Comparison of ENCODE assay signal across 9 cellular contexts in genomic region chrX:130082244-130083106, GRCh38. TPM values are rescaled to one million over a fixed set of nuclear protein-coding genes. Genes with fewer than 3 reads are reported as not detected.
DNase-seq lines count a peak whose midpoint lies in the region; ATAC-seq and TF ChIP-seq lines count a peak whose summit lies in the region.
"Had no signal": no experiment of that assay in that cellular context is flagged by ENCODE, and none has a peak within 500 bp of the region (broad histone marks: within the 10 kb centered on the region; RNA-seq: fewer than 3 reads in every experiment).

No MANE protein-coding gene starts in this region.

- POLR2A ChIA-PET in SK-N-SH (lab: Yijun Ruan, JAX) = no interaction called here

- peaks cover 32% of the 10 kb centered on the region for H3K4me1 Mint-ChIP-seq in chondrocyte (ENCODE audit: low read depth)

- H3K36me3 ChIP-seq in trophoblast cell (ENCODE audit: control insufficient read depth in 1 of 2, insufficient read depth in 2 of 2, low read length in 2 of 2) (peaks cover 4 to 6% of the 10 kb centered on the region in 2 experiments), SK-N-SH (replicated peaks in 1 of 2; ENCODE audit: control insufficient read depth in 1 of 2, insufficient read depth in 2 of 2, low read length in 1 of 2) (no peaks in the 10 kb centered on the region)
- H3K36me3 ChIP-seq: adrenal gland had no signal

- no CpG with 5 or more reads among the region's 28 CpGs for WGBS in trophoblast cell (ENCODE audit: extremely low coverage, insufficient coverage, insufficient read length)
- 55% methylated on average over 25 of the region's 28 CpGs for WGBS in SK-N-SH (ENCODE audit: low lambda C conversion rate)

- H3K9me2 ChIP-seq in SK-N-SH = no peaks in the 10 kb centered on the region

- H2BK120ac ChIP-seq in trophoblast cell (ENCODE audit: insufficient read depth, low read length, poor library complexity) = peak overlapping the region; percentile 56

- no peak overlapping the region for H3K4me3 Mint-ChIP-seq in chondrocyte (ENCODE audit: unreplicated experiment)

- CTCF ChIA-PET in SK-N-SH (lab: Yijun Ruan, JAX) = interaction anchor here (3.3 kb wide), 1 partner anchor 39 kb away, joined by 26 read pairs; no protein-coding TSS in a partner anchor

- no peaks in the 10 kb centered on the region for H3F3A ChIP-seq in SK-N-SH (replicated peaks; ENCODE audit: insufficient read depth)

- H2AFZ ChIP-seq in trophoblast cell (ENCODE audit: insufficient read depth, low read length, poor library complexity) (no peak overlapping the region), SK-N-SH (ENCODE audit: low read depth) (no peak overlapping the region)

- peak overlapping the region; percentile 36 for H4K12ac ChIP-seq in trophoblast cell (ENCODE audit: low read depth, low read length)

- H3K4me1 ChIP-seq in trophoblast cell (ENCODE audit: control insufficient read depth in 1 of 2, insufficient read depth in 2 of 2, low read length in 2 of 2) (peaks cover 46 to 55% of the 10 kb centered on the region in 2 experiments), SK-N-SH (ENCODE audit: control insufficient read depth in 1 of 2, insufficient read depth in 2 of 2, low read depth in 1 of 2, low read length in 1 of 2) (peaks cover 0 to 17% of the 10 kb centered on the region in 2 experiments; a peak in 1 of 4 replicates)

- H3K9ac ChIP-seq in trophoblast cell (ENCODE audit: low read length) = no peak overlapping the region
- no peak overlapping the region for H3K9ac ChIP-seq in SK-N-SH

- peak overlapping the region; percentile 44 for H3K14ac ChIP-seq in trophoblast cell (ENCODE audit: low read length)

- no peak for TF ChIP-seq RAD21 in SK-N-SH (IDR thresholded peaks at IDR 0.05; ENCODE audit: low read length)

- H3K9me3 Mint-ChIP-seq in chondrocyte (ENCODE audit: low read depth) = no peaks in the 10 kb centered on the region

- peak overlapping the region; percentile 7 for H2AK5ac ChIP-seq in trophoblast cell (ENCODE audit: low read length)

- H3K9me3 ChIP-seq in trophoblast cell (ENCODE audit: insufficient read depth, low read depth, low read length) (no peaks in the 10 kb centered on the region), SK-N-SH (no peaks in the 10 kb centered on the region)
- H3K9me3 ChIP-seq: adrenal gland had no signal

- H3K27ac ChIP-seq in trophoblast cell (ENCODE audit: low read depth, low read length) (peak overlapping the region; percentile 58), SK-N-SH (ENCODE audit: low read depth in 2 of 2, low read length in 1 of 2) (no peak overlapping the region)

- no peaks in the 10 kb centered on the region for H3K36me3 Mint-ChIP-seq in chondrocyte (ENCODE audit: low read depth)

- peak overlapping the region; percentile 77 for H3K4ac ChIP-seq in trophoblast cell (ENCODE audit: low read depth, low read length)

- DNase-seq in UCSD-AML1 (lab: John Stamatoyannopoulos, UW; ENCODE audit: unreplicated experiment) (peak; percentile 87), chondrocyte (ENCODE audit: low spot score) (no peak), trophoblast cell (no peak), NCI-H2227 (lab: John Stamatoyannopoulos, UW; ENCODE audit: unreplicated experiment) (no peak), NCI-H146 (lab: John Stamatoyannopoulos, UW) (no peak), SK-N-SH (no peak)

- peak overlapping the region; percentile 68 for H2BK5ac ChIP-seq in trophoblast cell (ENCODE audit: low read depth, low read length, poor library complexity)

- H3K79me1 ChIP-seq in trophoblast cell (ENCODE audit: low read length) = peaks cover 20% of the 10 kb centered on the region

- no peaks in the 10 kb centered on the region for H4K20me1 ChIP-seq in SK-N-SH (ENCODE audit: insufficient read depth)

- no peak overlapping the region for H3K4me3 ChIP-seq in trophoblast cell (ENCODE audit: low read depth, low read length)
- no peak overlapping the region for H3K4me3 ChIP-seq in SK-N-SH (ENCODE audit: low read depth in 2 of 2, low read length in 1 of 2)
- H3K4me3 ChIP-seq: adrenal gland had no signal

- TF ChIP-seq CTCF in chondrocyte (IDR thresholded peaks at IDR 0.05) (no peak), SK-N-SH (IDR thresholded peaks at IDR 0.05) (no peak)

- H3K27me3 ChIP-seq in trophoblast cell (ENCODE audit: insufficient read depth, low read length) (no peaks in the 10 kb centered on the region), SK-N-SH (ENCODE audit: insufficient read depth) (peaks cover 36% of the 10 kb centered on the region; the same call in 1 of the 2 replicates)
- H3K27me3 ChIP-seq: adrenal gland had no signal

- peaks cover 2% of the 10 kb centered on the region for H3K79me2 ChIP-seq in trophoblast cell (ENCODE audit: control insufficient read depth, insufficient read depth, low read length, poor library complexity)
- H3K79me2 ChIP-seq in SK-N-SH (ENCODE audit: insufficient read depth) = no peaks in the 10 kb centered on the region

- H4K91ac ChIP-seq in trophoblast cell (ENCODE audit: low read depth, low read length) = peak overlapping the region; percentile 81

- H3K27me3 Mint-ChIP-seq in chondrocyte (ENCODE audit: low read depth) = no peaks in the 10 kb centered on the region

- H3K4me2 ChIP-seq in trophoblast cell (ENCODE audit: low read length) (peak overlapping the region; percentile 5), SK-N-SH (no peak overlapping the region)

- peak overlapping the region; percentile 36 for H3K27ac Mint-ChIP-seq in chondrocyte (ENCODE audit: unreplicated experiment)

- no peak overlapping the region for H3K23ac ChIP-seq in trophoblast cell (ENCODE audit: low read length)

- H2BK12ac ChIP-seq in trophoblast cell (ENCODE audit: low read length) = peak overlapping the region; percentile 50

- ATAC-seq in GM19025 (IDR thresholded peaks at IDR 0.05; ENCODE audit: low read depth, unreplicated experiment) (peak; percentile 50), HG03103 (IDR thresholded peaks at IDR 0.05; ENCODE audit: low read depth, unreplicated experiment) (peak; percentile 40)

- no peak for TF ChIP-seq EP300 in SK-N-SH (IDR thresholded peaks at IDR 0.05; ENCODE audit: borderline replicate concordance in 1 of 2, low read depth in 1 of 2, low read length in 1 of 2)

- peak overlapping the region; percentile 49 for H4K8ac ChIP-seq in trophoblast cell (ENCODE audit: low read depth, low read length)

- peak overlapping the region; percentile 64 for H3K18ac ChIP-seq in trophoblast cell (ENCODE audit: low read length)

TF ChIP-seq in SK-N-SH, 30 proteins besides CTCF, POLR2A, EP300 and RAD21:
- TF ChIP-seq NFIC (IDR thresholded peaks at IDR 0.05; ENCODE audit: borderline replicate concordance) (no peak), YY1 (IDR thresholded peaks at IDR 0.05; ENCODE audit: low read depth) (no peak)

RNA-seq across cellular contexts. Expression of gene ELF4, which starts 27.8 kb away (rescaled TPM):
- total RNA-seq in chondrocyte = 18.1 to 25.7 TPM (median 22.2 TPM) in 3 replicates
- polyA plus RNA-seq in trophoblast cell (2013) = 26.2 and 27.5 TPM in 2 replicates
- 7.7 and 9.6 TPM in 2 replicates for polyA plus RNA-seq in SK-N-SH (2012; rRNA removed)
- 7.3 and 8.9 TPM in 2 replicates for polyA plus RNA-seq in SK-N-SH (2012; cell fraction: cytosol; rRNA removed)
- polyA plus RNA-seq in SK-N-SH (2012; cell fraction: nucleus; rRNA removed) = 8.2 and 9.4 TPM in 2 replicates
